ENCODE assay signal across 1 cellular context in the genomic region with DNA sequence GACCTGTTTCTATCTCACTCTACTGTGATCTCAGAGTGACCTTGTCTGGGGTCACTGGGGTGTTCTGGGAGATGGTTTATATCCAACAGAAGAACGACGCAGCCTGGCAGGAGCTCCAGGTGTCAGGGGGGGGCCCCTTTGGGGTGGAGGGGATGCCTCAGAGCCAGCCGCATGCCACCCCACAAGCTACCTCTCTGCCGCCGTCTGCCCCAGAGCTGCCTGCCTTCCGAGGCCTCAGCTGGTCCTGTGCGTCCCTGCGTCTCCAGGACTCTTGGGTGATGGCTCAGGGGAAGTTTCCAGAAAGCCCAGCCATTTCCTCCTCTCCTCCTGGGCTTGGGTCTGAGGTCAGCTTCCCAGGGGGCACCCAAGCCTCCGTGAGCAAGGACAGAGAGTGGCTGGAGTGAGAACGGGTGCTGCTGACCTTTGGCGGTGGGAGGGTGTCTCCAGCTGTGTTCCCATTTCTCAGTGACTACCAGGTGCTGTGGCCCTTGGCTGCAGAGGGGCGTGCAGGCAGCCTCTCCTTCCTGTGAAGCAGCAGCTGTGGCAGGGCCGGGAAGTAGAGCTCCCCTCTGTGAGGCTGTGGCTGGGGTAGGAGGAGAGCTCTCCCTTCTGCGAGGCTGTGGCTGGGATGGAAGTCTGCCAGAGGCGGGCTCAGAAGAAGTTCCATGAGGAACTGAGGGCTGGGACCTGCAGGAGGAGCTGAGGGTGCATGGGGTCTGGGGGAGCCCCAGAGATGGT.
TF ChIP-seq lines count a peak whose summit lies in the region.

No MANE protein-coding gene starts in this region.

TF ChIP-seq in H1, 55 proteins besides CTCF, POLR2A, EP300 and RAD21:
- TF ChIP-seq SIN3A (conservative IDR thresholded peaks at IDR 0.05 in 1 of 2, IDR thresholded peaks at IDR 0.05 in 1 of 2; ENCODE audit: low read depth in 1 of 2, low read length in 2 of 2) (no peak), CBX8 (IDR thresholded peaks at IDR 0.05; ENCODE audit: borderline replicate concordance, low read depth, low read length) (no peak)
